ENCODE assay signal across 21 cellular contexts in the genomic region with DNA sequence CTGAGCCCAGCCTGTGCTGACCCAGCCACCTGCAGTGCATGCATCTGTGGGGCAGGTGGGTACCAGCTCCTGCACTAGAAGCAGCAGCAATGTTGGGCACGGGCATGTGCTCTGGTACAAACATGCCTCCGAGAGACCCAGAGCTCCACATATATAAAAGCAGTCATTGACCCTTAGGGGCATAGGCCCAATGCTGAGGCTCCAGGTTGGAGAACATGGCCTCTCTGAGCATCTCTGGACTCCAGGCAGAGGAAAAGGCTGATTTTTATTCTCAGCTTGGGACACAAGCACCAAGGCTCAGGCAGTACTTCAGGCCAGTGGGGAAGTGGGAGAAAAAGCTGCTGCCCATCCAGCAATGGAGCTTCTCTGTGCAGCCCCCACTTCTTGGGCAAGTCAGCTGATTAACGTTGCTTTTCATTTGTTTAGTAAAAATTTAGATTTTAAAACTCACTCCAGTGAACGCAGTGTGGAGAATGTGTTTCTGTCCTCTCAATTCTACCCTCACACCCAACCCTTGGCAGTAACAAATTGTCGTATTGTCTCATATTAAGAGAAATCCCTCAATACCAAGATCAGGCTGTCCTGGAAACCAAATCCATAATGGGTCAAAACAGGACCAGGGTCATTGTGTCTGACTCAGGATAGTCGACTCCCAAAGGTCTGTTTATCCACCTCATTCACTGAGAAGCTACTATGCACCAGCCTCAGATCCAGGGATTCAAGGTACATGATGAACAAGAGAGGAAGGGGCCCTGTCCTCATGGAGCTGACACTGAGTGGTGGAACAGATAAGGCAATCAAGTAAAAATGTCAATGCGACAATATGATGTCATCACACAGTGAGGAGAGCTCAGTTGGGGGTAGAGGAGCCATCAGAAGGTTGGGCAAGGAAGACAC. TPM values are rescaled to one million over a fixed set of nuclear protein-coding genes. Genes with fewer than 3 reads are reported as not detected.
DNase-seq lines count a peak whose midpoint lies in the region; ATAC-seq, FAIRE-seq and TF ChIP-seq lines count a peak whose summit lies in the region.
"Had no signal": no experiment of that assay in that cellular context is flagged by ENCODE, and none has a peak within 500 bp of the region (broad histone marks: within the 10 kb centered on the region; RNA-seq: fewer than 3 reads in every experiment).

No MANE protein-coding gene starts in this region.

- no peak overlapping the region for H3K9ac ChIP-seq in HepG2 (ENCODE audit: insufficient read depth, low read depth, low read length)
- H3K9ac ChIP-seq: SK-N-SH had no signal

- H3K4me3 Mint-ChIP-seq in activated B cell treated with CpG ODN at 0.5 μM for 24 hours (no peak overlapping the region), nephron progenitor cell (no peak overlapping the region)
- no peak overlapping the region for H3K4me3 Mint-ChIP-seq in activated CD8-positive, alpha-beta memory T cell treated with anti-CD3 and anti-CD28 coated beads, Interleukin-2, amount 10 ng/mL, durations not matched to agents 7 days and 5 days

- no peak for FAIRE-seq in HepG2 (lab: Jason Lieb, UNC)
- FAIRE-seq: D721Med had no signal

- CTCF ChIA-PET in HepG2 (lab: Yijun Ruan, JAX; ENCODE audit: low intra/inter-chr PET ratio, low total read pairs) (no interaction called here), activated B cell treated with CpG ODN at 0.5 μM for 24 hours (lab: Charles Lee) (interaction anchor here (1.2 to 4.6 kb wide), 5 partner anchors 23 to 202 kb away, joined by 3 to 60 read pairs (median 37); no protein-coding TSS in a partner anchor)
- CTCF ChIA-PET in activated CD8-positive, alpha-beta memory T cell treated with anti-CD3 and anti-CD28 coated beads, Interleukin-2, amount 10 ng/mL, durations not matched to agents 7 days and 5 days (lab: Charles Lee), result interaction anchor here (1.6 kb wide), 1 partner anchor 10 kb away, joined by 6 read pairs; no protein-coding TSS in a partner anchor

- H3K9me3 ChIP-seq in HepG2 (ENCODE audit: low read length) (no peaks in the 10 kb centered on the region), right lobe of liver (no peaks in the 10 kb centered on the region)
- H3K9me3 ChIP-seq: SK-N-SH had no signal

- H4K20me1 ChIP-seq in HepG2 (ENCODE audit: insufficient read depth, low read length), result no peaks in the 10 kb centered on the region

- ATAC-seq in HepG2, result no peak
- no peak for ATAC-seq in right lobe of liver
- ATAC-seq in activated B cell treated with CpG ODN at 0.5 μM for 24 hours (ENCODE audit: low read depth), result no peak
- ATAC-seq in activated CD8-positive, alpha-beta memory T cell treated with anti-CD3 and anti-CD28 coated beads, Interleukin-2, amount 10 ng/mL, durations not matched to agents 7 days and 5 days, result no peak
- ATAC-seq in HG02938 (IDR thresholded peaks at IDR 0.05; ENCODE audit: unreplicated experiment), result no peak
- no peak for ATAC-seq in foreskin keratinocyte
- ATAC-seq: PC-3 had no signal

- no peaks in the 10 kb centered on the region for H3K4me1 ChIP-seq in HepG2 (ENCODE audit: insufficient read depth, low read length)
- no peaks in the 10 kb centered on the region for H3K4me1 ChIP-seq in right lobe of liver
- H3K4me1 ChIP-seq in foreskin keratinocyte, result no peaks in the 10 kb centered on the region

- TF ChIP-seq RAD21 in HepG2 (CRISPR knock-in tag; IDR thresholded peaks at IDR 0.05), result no peak

- WGBS in HepG2 (ENCODE audit: low lambda C conversion rate), result 10% methylated on average over 5 of the region's 7 CpGs
- 68% methylated on average over 6 of the region's 7 CpGs for WGBS in right lobe of liver (ENCODE audit: insufficient coverage, low coverage, low lambda C conversion rate, missing lambda C conversion rate)

- H3K4me2 ChIP-seq in HepG2 (ENCODE audit: low read depth, low read length), result no peak overlapping the region
- H3K4me2 ChIP-seq: SK-N-SH had no signal

- H3K4me3 ChIP-seq in HepG2 (replicated peaks in 1 of 3; ENCODE audit: insufficient read depth in 1 of 3, low read depth in 2 of 3, low read length in 3 of 3), result no peak overlapping the region
- H3K4me3 ChIP-seq in right lobe of liver, result no peak overlapping the region

- H3K9me3 Mint-ChIP-seq in activated B cell treated with CpG ODN at 0.5 μM for 24 hours, result no peaks in the 10 kb centered on the region
- H3K9me3 Mint-ChIP-seq in nephron progenitor cell, result no peaks in the 10 kb centered on the region
- H3K9me3 Mint-ChIP-seq in activated CD8-positive, alpha-beta memory T cell treated with anti-CD3 and anti-CD28 coated beads, Interleukin-2, amount 10 ng/mL, durations not matched to agents 7 days and 5 days (ENCODE audit: low read depth), result no peaks in the 10 kb centered on the region

- in situ Hi-C loops in HepG2 (cut with HindIII; ENCODE audit: extremely low pct_ligation_motif_present, low pct_unique_long_range_greater_than_20kb), result no loop called here

- TF ChIP-seq POLR2A in HepG2 (IDR thresholded peaks at IDR 0.05; ENCODE audit: insufficient read depth in 1 of 2, low read depth in 2 of 2, low read length in 2 of 2) (no peak), right lobe of liver (IDR thresholded peaks at IDR 0.05) (no peak)

- POLR2A ChIA-PET in HepG2 (lab: Yijun Ruan, JAX) (no interaction called here), activated B cell treated with CpG ODN at 0.5 μM for 24 hours (lab: Charles Lee) (interaction anchor here (0.5 to 5.1 kb wide), 7 partner anchors 9 to 78 kb away, joined by 3 to 65 read pairs (median 5); a partner anchor contains a TSS)

- no peaks in the 10 kb centered on the region for H3K79me2 ChIP-seq in HepG2 (ENCODE audit: insufficient read depth, low read length)

- H3K27ac ChIP-seq in HepG2 (ENCODE audit: extremely low read length, insufficient read depth, low read length) (no peak overlapping the region), right lobe of liver (no peak overlapping the region), foreskin keratinocyte (no peak overlapping the region)
- H3K27ac ChIP-seq: C4-2B had no signal

- H3K27me3 ChIP-seq in HepG2 (ENCODE audit: control insufficient read depth in 1 of 2, insufficient read depth in 2 of 2, low read length in 2 of 2), result peaks cover 0 to 14% of the 10 kb centered on the region in 2 experiments; a peak in 2 of 5 replicates
- H3K27me3 ChIP-seq in right lobe of liver, result no peaks in the 10 kb centered on the region
- peaks cover 27% of the 10 kb centered on the region for H3K27me3 ChIP-seq in foreskin keratinocyte

- no peak for TF ChIP-seq EP300 in HepG2 (IDR thresholded peaks at IDR 0.05; ENCODE audit: low read depth in 2 of 2, low read length in 2 of 2)
- no peak for TF ChIP-seq EP300 in HepG2 (CRISPR knock-in tag; IDR thresholded peaks at IDR 0.05; ENCODE audit: borderline replicate concordance)

- no TSS peak for BruUV-seq in HepG2 (replicated peaks; lab: Mats Ljungman, UMichigan)

- no peak overlapping the region for H2AFZ ChIP-seq in HepG2 (ENCODE audit: low read length)

- DNase-seq in HepG2 (ENCODE audit: low spot score) (no peak), right lobe of liver (no peak), activated B cell treated with CpG ODN at 0.5 μM for 24 hours (no peak), nephron progenitor cell (no peak), foreskin keratinocyte (no peak)
- DNase-seq in activated CD8-positive, alpha-beta memory T cell treated with anti-CD3 and anti-CD28 coated beads, Interleukin-2, amount 10 ng/mL, durations not matched to agents 7 days and 5 days, result no peak
- no peak for DNase-seq in effector CD8-positive, alpha-beta T cell (lab: John Stamatoyannopoulos, UW)
- DNase-seq: 8988T, DMS79, HCEC 1CT, NCI-H1105 treated with DMSO at 0.1 percent for 48 hours, NCI-H1694, NCI-H510A treated with DMSO at 0.1 percent for 48 hours, NCI-H774, PC-3, RPMI8226, SHP77 treated with DMSO at 0.1 percent for 48 hours, SK-N-SH had no signal

- TF ChIP-seq CTCF in HepG2 (CRISPR knock-in tag; IDR thresholded peaks at IDR 0.05), result no peak
- no peak for TF ChIP-seq CTCF in right lobe of liver (IDR thresholded peaks at IDR 0.05)
- TF ChIP-seq CTCF in activated B cell treated with CpG ODN at 0.5 μM for 24 hours (IDR thresholded peaks at IDR 0.05), result no peak
- no peak for TF ChIP-seq CTCF in nephron progenitor cell (IDR thresholded peaks at IDR 0.05)
- TF ChIP-seq CTCF in foreskin keratinocyte (conservative IDR thresholded peaks at IDR 0.05), result no peak

- H3K4me1 Mint-ChIP-seq in activated B cell treated with CpG ODN at 0.5 μM for 24 hours, result peaks cover 90% of the 10 kb centered on the region
- peaks cover 20% of the 10 kb centered on the region for H3K4me1 Mint-ChIP-seq in nephron progenitor cell
- H3K4me1 Mint-ChIP-seq in activated CD8-positive, alpha-beta memory T cell treated with anti-CD3 and anti-CD28 coated beads, Interleukin-2, amount 10 ng/mL, durations not matched to agents 7 days and 5 days, result no peaks in the 10 kb centered on the region

- intact Hi-C loops in HepG2 (cut with micrococcal nuclease; ENCODE audit: unreplicated experiment), result no loop called here
- intact Hi-C loops in right lobe of liver (cut with DNase I), result no loop called here
- intact Hi-C loops in activated B cell treated with CpG ODN at 0.5 μM for 24 hours (cut with micrococcal nuclease), result loop anchor here (10.0 kb wide), 1 partner anchor 692 kb away; no protein-coding TSS in a partner anchor

- H3K27me3 Mint-ChIP-seq in activated B cell treated with CpG ODN at 0.5 μM for 24 hours, result no peaks in the 10 kb centered on the region
- H3K27me3 Mint-ChIP-seq in nephron progenitor cell (ENCODE audit: low read depth, poor library complexity), result peaks cover 44% of the 10 kb centered on the region
- H3K27me3 Mint-ChIP-seq in activated CD8-positive, alpha-beta memory T cell treated with anti-CD3 and anti-CD28 coated beads, Interleukin-2, amount 10 ng/mL, durations not matched to agents 7 days and 5 days, result peaks cover 21% of the 10 kb centered on the region

- H3K27ac Mint-ChIP-seq in activated B cell treated with CpG ODN at 0.5 μM for 24 hours (peak overlapping the region; percentile 63), nephron progenitor cell (peak overlapping the region; percentile 68)
- H3K27ac Mint-ChIP-seq in activated CD8-positive, alpha-beta memory T cell treated with anti-CD3 and anti-CD28 coated beads, Interleukin-2, amount 10 ng/mL, durations not matched to agents 7 days and 5 days, result no peak overlapping the region

- no peaks in the 10 kb centered on the region for H3K36me3 Mint-ChIP-seq in activated B cell treated with CpG ODN at 0.5 μM for 24 hours (ENCODE audit: low read depth)
- no peaks in the 10 kb centered on the region for H3K36me3 Mint-ChIP-seq in nephron progenitor cell (ENCODE audit: low read depth)
- no peaks in the 10 kb centered on the region for H3K36me3 Mint-ChIP-seq in activated CD8-positive, alpha-beta memory T cell treated with anti-CD3 and anti-CD28 coated beads, Interleukin-2, amount 10 ng/mL, durations not matched to agents 7 days and 5 days

- H3K36me3 ChIP-seq in HepG2 (replicated peaks in 1 of 2; ENCODE audit: control insufficient read depth in 1 of 2, insufficient read depth in 2 of 2, low read length in 2 of 2) (no peaks in the 10 kb centered on the region), right lobe of liver (no peaks in the 10 kb centered on the region)

RNA-seq across cellular contexts. Expression of a gene that starts 50.6 kb away (rescaled TPM):
- total RNA-seq in HepG2 (2016; rRNA removed; fragmentation: Illumina TruSeq; extraction: Trizol) (18.2 and 28.5 TPM in 2 replicates), right lobe of liver (10 to 100 TPM; 13.5 to 20.4 (median 15.6) TPM), activated B cell treated with CpG ODN at 0.5 μM for 24 hours (60.4 and 83.4 TPM in 2 replicates), foreskin keratinocyte (25.3 and 25.9 TPM in 2 replicates)
- total RNA-seq in HepG2 (2016; cell fraction: cytosol; rRNA removed; fragmentation: Illumina TruSeq; extraction: Trizol; ENCODE audit: low read depth), result 15.2 and 19.6 TPM in 2 replicates
- 16.3 and 26.7 TPM in 2 replicates for total RNA-seq in HepG2 (2016; cell fraction: insoluble cytoplasmic fraction; rRNA removed; fragmentation: Illumina TruSeq; extraction: Trizol)
- total RNA-seq in HepG2 (2016; cell fraction: membrane; rRNA removed; fragmentation: Illumina TruSeq; extraction: Trizol), result 11.0 and 11.7 TPM in 2 replicates
- 44.1 and 55.2 TPM in 2 replicates for total RNA-seq in HepG2 (2016; cell fraction: nucleus; rRNA removed; fragmentation: Illumina TruSeq; extraction: Trizol)
- polyA plus RNA-seq in HepG2 (2011; rRNA removed) (29.7 and 36.2 TPM in 2 replicates), foreskin keratinocyte (13.9 and 14.6 TPM in 2 replicates)
- 8.8 and 12.0 TPM in 2 replicates for polyA plus RNA-seq in HepG2 (2011; cell fraction: cytosol; rRNA removed)
- 321 and 373 TPM in 2 replicates for polyA plus RNA-seq in HepG2 (2011; cell fraction: nucleus; rRNA removed)
- 22.3 and 45.3 TPM in 2 replicates for polyA plus RNA-seq in HepG2 (2012)
- polyA plus RNA-seq in HepG2 (2016; cell fraction: cytosol; fragmentation: Illumina TruSeq; extraction: Trizol; ENCODE audit: low read depth), result 1.6 and 1.8 TPM in 2 replicates
- 13.9 and 14.0 TPM in 2 replicates for polyA plus RNA-seq in HepG2 (2016; cell fraction: insoluble cytoplasmic fraction; fragmentation: Illumina TruSeq; extraction: Trizol; ENCODE audit: low read depth)
- polyA plus RNA-seq in HepG2 (2016; cell fraction: membrane; fragmentation: Illumina TruSeq; extraction: Trizol; ENCODE audit: low read depth), result 2.7 and 2.9 TPM in 2 replicates
- 115 and 122 TPM in 2 replicates for polyA plus RNA-seq in HepG2 (2016; cell fraction: nucleus; fragmentation: Illumina TruSeq; extraction: Trizol; ENCODE audit: insufficient read depth, low read depth)
- polyA minus RNA-seq in HepG2 (2011; rRNA and poly(A)+ RNA removed; ENCODE audit: low replicate concordance), result 29.4 and 31.9 TPM in 2 replicates
- polyA minus RNA-seq in HepG2 (2011; cell fraction: cytosol; rRNA and poly(A)+ RNA removed), result 3.7 and 5.9 TPM in 2 replicates
- 49.7 and 52.4 TPM in 2 replicates for polyA minus RNA-seq in HepG2 (2011; cell fraction: nucleus; rRNA and poly(A)+ RNA removed)
- 10 to 100 TPM; 46.6 to 50.4 TPM for total RNA-seq in activated CD8-positive, alpha-beta memory T cell treated with anti-CD3 and anti-CD28 coated beads, Interleukin-2, amount 10 ng/mL, durations not matched to agents 7 days and 5 days
